In the genomic region with DNA sequence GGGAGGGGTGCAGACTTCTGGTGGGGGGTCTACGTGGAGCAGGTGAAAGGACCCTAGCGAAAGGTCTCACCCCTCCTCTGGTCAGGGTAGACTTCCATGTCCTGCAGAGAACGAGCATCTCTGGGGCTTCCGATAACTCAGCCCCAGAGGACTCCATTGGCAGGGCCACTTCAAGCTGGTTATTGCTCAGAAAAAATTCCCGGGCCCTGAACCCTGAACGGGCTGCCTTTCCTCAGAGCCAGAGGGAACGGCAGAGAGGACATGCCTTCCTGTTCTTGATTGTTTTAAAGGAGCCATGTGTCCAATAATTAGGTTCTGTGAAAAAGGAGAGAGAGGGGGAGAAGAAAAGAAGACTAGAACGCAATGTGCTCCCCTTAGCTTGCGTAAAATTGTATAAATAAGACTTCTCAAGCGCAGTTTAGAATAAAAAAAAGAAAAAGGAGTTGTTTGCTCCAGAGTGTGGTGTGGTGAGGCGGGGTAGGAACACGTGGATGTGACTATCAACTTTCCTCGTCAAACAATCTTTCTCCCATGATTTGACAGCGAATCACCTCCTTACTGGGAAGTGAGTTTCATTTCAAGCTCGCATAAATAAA, we compare ENCODE assay signal across 9 cellular contexts.
DNase-seq lines count a peak whose midpoint lies in the region; ATAC-seq and TF ChIP-seq lines count a peak whose summit lies in the region.
"Had no signal": no experiment of that assay in that cellular context is flagged by ENCODE, and none has a peak within 500 bp of the region (broad histone marks: within the 10 kb centered on the region; RNA-seq: fewer than 3 reads in every experiment).

No MANE protein-coding gene starts in this region.

- peak; percentile 9 for DNase-seq in RWPE1 (ENCODE audit: low spot score)
- peak; percentile 33 to 50 for DNase-seq in foreskin fibroblast
- DNase-seq in pons (ENCODE audit: low spot score) = peak; percentile 28
- no peak for DNase-seq in GM10266 (ENCODE audit: extremely low spot score)
- no peak for DNase-seq in NCI-H1436 (lab: John Stamatoyannopoulos, UW)
- DNase-seq: retina had no signal

- H3K4me3 ChIP-seq in DOHH2 (ENCODE audit: low read length) (peak overlapping the region; percentile 12; the same call in 1 of the 2 replicates), foreskin fibroblast (ENCODE audit: low read depth in 1 of 2, low read length in 2 of 2) (no peak overlapping the region)

- POLR2A ChIA-PET in RWPE1 (lab: Yijun Ruan, JAX; ENCODE audit: low non-redundant PET) = no interaction called here

- H3K27ac ChIP-seq in DOHH2 (ENCODE audit: low read depth, low read length) (no peak overlapping the region), RWPE1 (no peak overlapping the region)

- peak overlapping the region; percentile 40 for H3K4me2 ChIP-seq in DOHH2 (ENCODE audit: low read length)

- H3K79me2 ChIP-seq in DOHH2 (ENCODE audit: control insufficient read depth, low read length) = no peaks in the 10 kb centered on the region

- no peaks in the 10 kb centered on the region for H3K36me3 ChIP-seq in DOHH2 (ENCODE audit: control insufficient read depth, low read length)

- H3K27me3 ChIP-seq in DOHH2 (ENCODE audit: control insufficient read depth, low read length) = no peaks in the 10 kb centered on the region

- peaks cover 17% of the 10 kb centered on the region for H3K4me1 ChIP-seq in DOHH2 (ENCODE audit: control insufficient read depth, low read length)

- ATAC-seq in HG03025 (IDR thresholded peaks at IDR 0.05; ENCODE audit: low FRiP score, unreplicated experiment) (no peak), GM18511 (IDR thresholded peaks at IDR 0.05; ENCODE audit: unreplicated experiment) (no peak)

- no peaks in the 10 kb centered on the region for H4K20me1 ChIP-seq in DOHH2 (ENCODE audit: control insufficient read depth, insufficient read depth, low read depth, low read length)

- no peaks in the 10 kb centered on the region for H3K9me3 ChIP-seq in DOHH2 (ENCODE audit: control insufficient read depth, insufficient read depth, low read length)

- TF ChIP-seq CTCF in DOHH2 (IDR thresholded peaks at IDR 0.05; ENCODE audit: low read depth, low read length, poor library complexity, severe bottlenecking) = no peak
- TF ChIP-seq CTCF in RWPE1 (conservative IDR thresholded peaks at IDR 0.05; ENCODE audit: low read depth) = no peak
- no peak for TF ChIP-seq CTCF in foreskin fibroblast (IDR thresholded peaks at IDR 0.05; ENCODE audit: low read depth, low read length)
- no peak for TF ChIP-seq CTCF in GM10266 (IDR thresholded peaks at IDR 0.05; ENCODE audit: control insufficient read depth, insufficient read depth, low read depth, missing control alignments)

- H3F3A ChIP-seq in DOHH2 (ENCODE audit: control insufficient read depth, insufficient read depth) = 0 out of 2 replicates have a peak, but pooled peaks cover 3% of the 10 kb centered on the region

- CTCF ChIA-PET in RWPE1 (lab: Yijun Ruan, JAX) = no interaction called here

- no peaks in the 10 kb centered on the region for H3K9me2 ChIP-seq in DOHH2 (replicated peaks; ENCODE audit: control insufficient read depth, low read length)

Comparison
In these comparisons a context has a peak if more than half of its experiments do, and no peak if none do; other contexts are left out.
1. DNase-seq: peak in RWPE1 (single experiment), foreskin fibroblast (2 of 2) and pons (single experiment); none in GM10266 (single experiment) and NCI-H1436 (single experiment).